ENCODE assay signal across 30 cellular contexts in genomic region chr12:82209533-82209932, GRCh38.
"Had no signal": no experiment of that assay in that cellular context is flagged by ENCODE, and none has a peak within 500 bp of the region (broad histone marks: within the 10 kb centered on the region; RNA-seq: fewer than 3 reads in every experiment).

No MANE protein-coding gene starts in this region.

- H3K4me1 ChIP-seq: ascending aorta had no signal

- H3K36me3 ChIP-seq: ascending aorta, cardiac muscle cell had no signal

- H3K27me3 ChIP-seq: ascending aorta, cardiac muscle cell had no signal

- DNase-seq: activated B cell treated with CpG ODN at 0.5 μM for 24 hours; activated CD4-positive, alpha-beta memory T cell treated with anti-CD3 and anti-CD28 coated beads for 36 hours; activated CD4-positive, alpha-beta T cell treated with anti-CD3 and anti-CD28 coated beads for 4 hours; activated CD4-positive, alpha-beta T cell treated with anti-CD3 and anti-CD28 coated beads, Interleukin-2, amount 10 ng/mL, durations not matched to agents 24 days and 14 days; activated CD4-positive, alpha-beta T cell treated with anti-CD3 and anti-CD28 coated beads, Interleukin-2, amount 50 U/mL, for 1 hour; activated CD4-positive, alpha-beta T cell treated with anti-CD3 and anti-CD28 coated beads, Interleukin-2, amount 50 U/mL, for 4 hours; activated CD4-positive, CD25-positive, alpha-beta regulatory T cell treated with anti-CD3 and anti-CD28 coated beads, Interleukin-2, amount 50 U/mL, for 72 hours; activated CD8-positive, alpha-beta memory T cell treated with anti-CD3 and anti-CD28 coated beads, Interleukin-2, amount 50 U/mL, for 4 hours; activated CD8-positive, alpha-beta T cell treated with anti-CD3 and anti-CD28 coated beads for 36 hours; activated effector memory CD4-positive, alpha-beta T cell treated with anti-CD3 and anti-CD28 coated beads, Interleukin-2, amount 50 U/mL, for 16 hours; activated gamma-delta T cell treated with Interleukin-2 at 50 U/mL for 16 hours; activated naive CD4-positive, alpha-beta T cell; activated naive CD4-positive, alpha-beta T cell treated with anti-CD3 and anti-CD28 coated beads for 36 hours; activated naive CD8-positive, alpha-beta T cell treated with anti-CD3 and anti-CD28 coated beads, Interleukin-2, amount 10 ng/mL, durations not matched to agents 7 days and 5 days; activated naive CD8-positive, alpha-beta T cell treated with anti-CD3 and anti-CD28 coated beads, Interleukin-2, amount 50 U/mL, for 24 hours; activated T-cell treated with anti-CD3 and anti-CD28 coated beads for 4 hours; activated T-cell treated with anti-CD3 and anti-CD28 coated beads, Interleukin-2, amount 50 U/mL, for 1 hour; activated T-cell treated with anti-CD3 and anti-CD28 coated beads, Interleukin-2, amount 50 U/mL, for 4 hours; activated T-cell treated with anti-CD3 and anti-CD28 coated beads, Interleukin-2, amount 50 U/mL, for 72 hours; amygdala; anterior cingulate cortex; caudate nucleus; cerebellar nuclear complex; T-helper 1 cell; T-helper 2 cell; T-helper 9 cell had no signal

- H3K4me3 ChIP-seq: ascending aorta, cardiac muscle cell had no signal

- H3K27ac ChIP-seq: ascending aorta, cardiac muscle cell, VCaP had no signal

- ATAC-seq: activated CD8-positive, alpha-beta T cell treated with anti-CD3 and anti-CD28 coated beads for 36 hours; activated naive CD8-positive, alpha-beta T cell treated with anti-CD3 and anti-CD28 coated beads, Interleukin-2, amount 50 U/mL, for 24 hours; activated T-cell treated with anti-CD3 and anti-CD28 coated beads, Interleukin-2, amount 50 U/mL, for 4 hours; activated T-cell treated with anti-CD3 and anti-CD28 coated beads, Interleukin-2, amount 50 U/mL, for 72 hours; activated T-helper 17 cell treated with anti-CD3 and anti-CD28 coated beads, Interleukin-2, amount 50 U/mL, for 72 hours had no signal
